In genomic region chr2:86787701-86788100, GRCh38 we compare ENCODE assay signal across 12 cellular contexts. TPM values are rescaled to one million over a fixed set of nuclear protein-coding genes. Genes with fewer than 3 reads are reported as not detected.
DNase-seq lines count a peak whose midpoint lies in the region; ATAC-seq and TF ChIP-seq lines count a peak whose summit lies in the region.
"Had no signal": no experiment of that assay in that cellular context is flagged by ENCODE, and none has a peak within 500 bp of the region (broad histone marks: within the 10 kb centered on the region; RNA-seq: fewer than 3 reads in every experiment).

No MANE protein-coding gene starts in this region.

- H3K4me2 ChIP-seq in osteoblast (ENCODE audit: insufficient read depth, low read length) = no peak overlapping the region

- WGBS in esophagus muscularis mucosa = 19% methylated on average over 2 of the region's 2 CpGs

- H3K79me2 ChIP-seq in osteoblast (ENCODE audit: insufficient read depth, low read length) = no peaks in the 10 kb centered on the region

- no peak overlapping the region for H3K4me3 ChIP-seq in esophagus muscularis mucosa
- no peak overlapping the region for H3K4me3 ChIP-seq in osteoblast (ENCODE audit: insufficient read depth, low read length)

- no peaks in the 10 kb centered on the region for H3K9me3 ChIP-seq in esophagus muscularis mucosa
- no peaks in the 10 kb centered on the region for H3K9me3 ChIP-seq in osteoblast (ENCODE audit: low read depth, low read length)
- H3K9me3 ChIP-seq: Peyer's patch had no signal

- no peak overlapping the region for H3K27ac ChIP-seq in esophagus muscularis mucosa (replicated peaks in 1 of 4)
- H3K27ac ChIP-seq in osteoblast (ENCODE audit: low read depth, low read length) = no peak overlapping the region

- no peaks in the 10 kb centered on the region for H3K36me3 ChIP-seq in esophagus muscularis mucosa
- H3K36me3 ChIP-seq in osteoblast (ENCODE audit: insufficient read depth, low read length) = no peaks in the 10 kb centered on the region
- H3K36me3 ChIP-seq: Peyer's patch had no signal

- ATAC-seq in HG03045 (IDR thresholded peaks at IDR 0.05; ENCODE audit: unreplicated experiment) = no peak
- ATAC-seq in GM21447 (IDR thresholded peaks at IDR 0.05; ENCODE audit: unreplicated experiment) = no peak
- ATAC-seq: esophagus mucosa had no signal

- no peak for TF ChIP-seq POLR2A in esophagus muscularis mucosa (IDR thresholded peaks at IDR 0.05; ENCODE audit: low read depth)

- peak; percentile 66 to 83 for DNase-seq in Kasumi-1 (lab: John Stamatoyannopoulos, UW)
- peak; percentile 11 for DNase-seq in NCI-H2196 treated with DMSO at 0.1 percent for 48 hours (lab: John Stamatoyannopoulos, UW; ENCODE audit: unreplicated experiment)
- peak; percentile 60 for DNase-seq in esophagus muscularis mucosa (ENCODE audit: extremely low spot score)
- DNase-seq in osteoblast (ENCODE audit: insufficient read length, low spot score, missing footprints) = peak; percentile 62
- no peak for DNase-seq in NCI-H69 (lab: John Stamatoyannopoulos, UW)
- DNase-seq: NCI-H187; Peyer's patch; stimulated activated naive CD4-positive, alpha-beta T cell had no signal

- TF ChIP-seq CTCF in esophagus muscularis mucosa (IDR thresholded peaks at IDR 0.05) (no peak), osteoblast (IDR thresholded peaks at IDR 0.05; ENCODE audit: extremely low read depth, low read depth, low read length) (no peak)

- intact Hi-C loops in esophagus muscularis mucosa (cut with DNase I) = no loop called here

- H3K4me1 ChIP-seq in esophagus muscularis mucosa (peaks cover 27 to 38% (median 35%) of the 10 kb centered on the region in 4 donors), osteoblast (ENCODE audit: insufficient read depth, low read length) (no peaks in the 10 kb centered on the region)

- H4K20me1 ChIP-seq in osteoblast (ENCODE audit: insufficient read depth, low read length) = no peaks in the 10 kb centered on the region

- H3K27me3 ChIP-seq in esophagus muscularis mucosa (peaks cover 9 to 47% (median 43%) of the 10 kb centered on the region in 4 donors), osteoblast (ENCODE audit: insufficient read depth, low read length) (peaks cover 56% of the 10 kb centered on the region)

- TF ChIP-seq EP300 in esophagus muscularis mucosa (IDR thresholded peaks at IDR 0.05) = no peak

- no peak overlapping the region for H2AFZ ChIP-seq in osteoblast (ENCODE audit: low read length)

RNA-seq across cellular contexts. Expression of gene CD8A, which starts 3.0 kb away (rescaled TPM):
- total RNA-seq in esophagus muscularis mucosa (1 to 10 TPM in 3 of 4 donors, under 1 TPM in 1; 0.83 to 5.5 (median 1.1) TPM), osteoblast (not detected in 2 replicates)
- total RNA-seq: HT1080 had no signal
